Comparison of ENCODE assay signal across 2 cellular contexts in the genomic region with DNA sequence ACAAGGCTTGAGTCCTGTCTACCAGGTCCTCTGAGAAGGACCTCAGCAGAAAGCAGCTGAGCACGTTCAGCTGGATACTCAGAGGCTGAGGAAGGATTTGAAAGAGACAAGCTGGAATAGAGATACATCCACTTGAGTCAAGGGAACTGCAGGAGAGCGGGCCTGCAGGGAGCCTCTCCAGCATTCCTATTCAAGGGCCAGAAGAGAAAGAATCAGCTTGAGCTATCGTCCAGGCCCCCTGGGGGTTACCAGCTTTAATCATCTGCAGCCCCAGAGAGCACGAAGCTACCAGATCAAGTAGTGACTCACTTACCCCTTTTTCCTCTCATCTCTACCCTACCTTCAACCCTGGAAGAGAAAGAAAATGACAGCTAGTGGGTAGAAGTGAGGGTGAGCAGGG.
A peak's percentile ranks its signal among the peaks of the same experiment; 100 is the strongest.
TF ChIP-seq lines count a peak whose summit lies in the region.

No MANE protein-coding gene starts in this region.

TF ChIP-seq in GM23338, 12 proteins besides CTCF, POLR2A, EP300 and RAD21:
- no peak for TF ChIP-seq NANOG (IDR thresholded peaks at IDR 0.05; ENCODE audit: borderline replicate concordance)
- TF ChIP-seq ZNF462 (CRISPR knock-in tag; IDR thresholded peaks at IDR 0.05): peak; percentile 14; the same call in 1 of the 2 replicates

TF ChIP-seq in H1, 55 proteins besides CTCF, POLR2A, EP300 and RAD21:
- TF ChIP-seq RBBP5 (IDR thresholded peaks at IDR 0.05; ENCODE audit: borderline replicate concordance, low read depth, low read length) (no peak), NANOG (IDR thresholded peaks at IDR 0.05; ENCODE audit: insufficient read depth, low read depth, low read length, poor library complexity, severe bottlenecking) (no peak)
